22 cellular contexts compared by ENCODE assay signal in genomic region chr12:67006612-67007011, GRCh38.
"Had no signal": no experiment of that assay in that cellular context is flagged by ENCODE, and none has a peak within 500 bp of the region (broad histone marks: within the 10 kb centered on the region; RNA-seq: fewer than 3 reads in every experiment).

No MANE protein-coding gene starts in this region.

- H3K36me3 ChIP-seq: esophagus muscularis mucosa, left ventricle myocardium inferior, lower lobe of right lung, pancreas, stomach, thoracic aorta, transverse colon had no signal

- DNase-seq: effector memory CD4-positive, alpha-beta T cell; kidney; left cardiac atrium; left ventricle myocardium inferior; lower lobe of right lung; naive B cell; occipital lobe; pancreas; right cardiac atrium; small intestine; stimulated activated CD4-positive, alpha-beta T cell treated with anti-CD3 and anti-CD28 coated beads, Interleukin-12 subunit alpha, Interleukin-12 subunit beta, amount 100 ng/mL, for 4 hours; stimulated activated naive CD4-positive, alpha-beta T cell; stomach; substantia nigra; transverse colon had no signal

- H3K4me1 Mint-ChIP-seq: memory B cell, naive B cell had no signal

- H3K27me3 Mint-ChIP-seq: progenitor cell of endocrine pancreas had no signal

- ATAC-seq: left cardiac atrium, lower lobe of right lung, pancreas, right cardiac atrium had no signal

- H3K4me3 Mint-ChIP-seq: memory B cell, mesothelial cell of epicardium, naive B cell, nephron had no signal

- H3K27ac ChIP-seq: epithelial cell of prostate, esophagus muscularis mucosa, left ventricle myocardium inferior, lower lobe of right lung, pancreas, stomach, thoracic aorta, transverse colon had no signal

- H3K36me3 Mint-ChIP-seq: memory B cell, mesothelial cell of epicardium, naive B cell had no signal

- H3K27ac Mint-ChIP-seq: memory B cell, mesothelial cell of epicardium, naive B cell, nephron, progenitor cell of endocrine pancreas had no signal

- H3K27me3 ChIP-seq: esophagus muscularis mucosa, pancreas, stomach, transverse colon had no signal

- H3K4me1 ChIP-seq: left ventricle myocardium inferior, lower lobe of right lung, pancreas had no signal

- H3K9me3 Mint-ChIP-seq: memory B cell, mesothelial cell of epicardium, naive B cell, nephron had no signal

- H3K9me3 ChIP-seq: esophagus muscularis mucosa, left ventricle myocardium inferior, lower lobe of right lung, pancreas, stomach, thoracic aorta, transverse colon had no signal

- H3K4me3 ChIP-seq: esophagus muscularis mucosa, left ventricle myocardium inferior, lower lobe of right lung, pancreas, stomach, thoracic aorta, transverse colon had no signal
